1 cellular context compared by ENCODE assay signal in genomic region chr15:64251658-64252057, GRCh38.
TF ChIP-seq lines count a peak whose summit lies in the region.

No MANE protein-coding gene starts in this region.

TF ChIP-seq in SK-N-SH treated with all-trans-retinoic acid at 6 μM for 48 hours, 23 proteins besides CTCF, POLR2A, EP300 and RAD21 (continued from another document):
- TF ChIP-seq TOX (CRISPR knock-in tag; IDR thresholded peaks at IDR 0.05; ENCODE audit: borderline replicate concordance) (no peak), GLIS3 (CRISPR knock-in tag; IDR thresholded peaks at IDR 0.05) (no peak), ZC3H10 (CRISPR knock-in tag; IDR thresholded peaks at IDR 0.05) (no peak), ZFP3 (CRISPR knock-in tag; IDR thresholded peaks at IDR 0.05) (no peak)
- TF ChIP-seq, protein P1, sequence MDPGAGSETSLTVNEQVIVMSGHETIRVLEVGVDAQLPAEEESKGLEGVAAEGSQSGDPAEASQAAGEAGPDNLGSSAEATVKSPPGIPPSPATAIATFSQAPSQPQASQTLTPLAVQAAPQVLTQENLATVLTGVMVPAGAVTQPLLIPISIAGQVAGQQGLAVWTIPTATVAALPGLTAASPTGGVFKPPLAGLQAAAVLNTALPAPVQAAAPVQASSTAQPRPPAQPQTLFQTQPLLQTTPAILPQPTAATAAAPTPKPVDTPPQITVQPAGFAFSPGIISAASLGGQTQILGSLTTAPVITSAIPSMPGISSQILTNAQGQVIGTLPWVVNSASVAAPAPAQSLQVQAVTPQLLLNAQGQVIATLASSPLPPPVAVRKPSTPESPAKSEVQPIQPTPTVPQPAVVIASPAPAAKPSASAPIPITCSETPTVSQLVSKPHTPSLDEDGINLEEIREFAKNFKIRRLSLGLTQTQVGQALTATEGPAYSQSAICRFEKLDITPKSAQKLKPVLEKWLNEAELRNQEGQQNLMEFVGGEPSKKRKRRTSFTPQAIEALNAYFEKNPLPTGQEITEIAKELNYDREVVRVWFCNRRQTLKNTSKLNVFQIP (CRISPR knock-in tag; IDR thresholded peaks at IDR 0.05; ENCODE audit: borderline replicate concordance, low read depth) = no peak
